In the genomic region with DNA sequence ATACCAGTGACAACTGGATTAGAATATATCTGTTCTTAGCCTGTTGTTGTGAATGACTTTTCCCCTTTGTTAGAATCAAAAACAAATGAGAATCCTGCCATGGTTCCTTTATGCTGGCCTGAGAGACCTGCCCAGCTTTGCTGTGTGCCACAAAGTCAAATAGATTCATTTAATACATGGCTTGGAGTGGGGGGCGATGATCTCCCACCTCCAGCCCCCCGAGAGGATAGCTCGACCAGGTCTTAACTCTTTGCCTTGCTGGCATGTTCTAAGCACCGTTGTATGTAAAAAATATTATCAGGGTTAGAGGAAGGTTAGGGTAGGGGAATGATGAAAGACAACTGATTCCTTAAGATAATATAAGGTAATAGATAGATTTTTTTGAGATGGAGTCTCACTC, we compare ENCODE assay signal across 18 cellular contexts. TPM values are rescaled to one million over a fixed set of nuclear protein-coding genes. Genes with fewer than 3 reads are reported as not detected.
DNase-seq lines count a peak whose midpoint lies in the region; ATAC-seq and TF ChIP-seq lines count a peak whose summit lies in the region.
"Had no signal": no experiment of that assay in that cellular context is flagged by ENCODE, and none has a peak within 500 bp of the region (broad histone marks: within the 10 kb centered on the region; RNA-seq: fewer than 3 reads in every experiment).

No MANE protein-coding gene starts in this region.

- peak; percentile 4 for ATAC-seq in activated naive CD8-positive, alpha-beta T cell treated with anti-CD3 and anti-CD28 coated beads, Interleukin-2, amount 10 ng/mL, durations not matched to agents 7 days and 5 days (ENCODE audit: low read depth)
- ATAC-seq in natural killer cell (no peak), GM18873 (IDR thresholded peaks at IDR 0.05; ENCODE audit: low FRiP score, unreplicated experiment) (no peak)
- ATAC-seq: WTC11 had no signal

- H3K4me1 Mint-ChIP-seq in IgD-negative memory B cell: peaks cover 27 to 56% (median 36%) of the 10 kb centered on the region in 3 donors
- peaks cover 39% of the 10 kb centered on the region for H3K4me1 Mint-ChIP-seq in activated naive CD8-positive, alpha-beta T cell treated with anti-CD3 and anti-CD28 coated beads, Interleukin-2, amount 10 ng/mL, durations not matched to agents 7 days and 5 days
- H3K4me1 Mint-ChIP-seq in natural killer cell: peaks cover 41 to 57% of the 10 kb centered on the region in 2 donors

- peak overlapping the region; percentile 88 for H3K27ac ChIP-seq in BLaER1

- H3K9me3 Mint-ChIP-seq in IgD-negative memory B cell (no peaks in the 10 kb centered on the region), natural killer cell (no peaks in the 10 kb centered on the region)
- H3K9me3 Mint-ChIP-seq in activated naive CD8-positive, alpha-beta T cell treated with anti-CD3 and anti-CD28 coated beads, Interleukin-2, amount 10 ng/mL, durations not matched to agents 7 days and 5 days: no peaks in the 10 kb centered on the region
- H3K9me3 Mint-ChIP-seq: WTC11 had no signal

- H3K27me3 Mint-ChIP-seq in IgD-negative memory B cell (no peaks in the 10 kb centered on the region), natural killer cell (ENCODE audit: low read depth in 2 of 2) (no peaks in the 10 kb centered on the region)
- H3K27me3 Mint-ChIP-seq in activated naive CD8-positive, alpha-beta T cell treated with anti-CD3 and anti-CD28 coated beads, Interleukin-2, amount 10 ng/mL, durations not matched to agents 7 days and 5 days: peaks cover 3% of the 10 kb centered on the region

- H3K4me2 ChIP-seq in BLaER1: peak overlapping the region; percentile 93

- peak overlapping the region; percentile 74 for H3K9ac ChIP-seq in BLaER1

- intact Hi-C loops in natural killer cell (cut with micrococcal nuclease): loop anchor here (10.0 kb wide), 1 partner anchor 53 kb away; no protein-coding TSS in a partner anchor

- peak overlapping the region; percentile 41 for H3K4me3 ChIP-seq in BLaER1
- H3K4me3 ChIP-seq: coronary artery had no signal

- POLR2A ChIA-PET in activated naive CD8-positive, alpha-beta T cell treated with anti-CD3 and anti-CD28 coated beads, Interleukin-2, amount 10 ng/mL, durations not matched to agents 7 days and 5 days (lab: Charles Lee): interaction anchor here (0.6 to 3.0 kb wide), 14 partner anchors 9 to 272 kb away, joined by 3 to 21 read pairs (median 4); a partner anchor contains a TSS

- H3K27me3 ChIP-seq in BLaER1: no peaks in the 10 kb centered on the region

- H3K36me3 ChIP-seq in BLaER1: no peaks in the 10 kb centered on the region

- H3K4me3 Mint-ChIP-seq in IgD-negative memory B cell (peak overlapping the region; percentile 3 to 91 (median 20)), natural killer cell (peak overlapping the region; percentile 83)
- H3K4me3 Mint-ChIP-seq in activated naive CD8-positive, alpha-beta T cell treated with anti-CD3 and anti-CD28 coated beads, Interleukin-2, amount 10 ng/mL, durations not matched to agents 7 days and 5 days: peak overlapping the region; percentile 80
- H3K4me3 Mint-ChIP-seq: WTC11 had no signal

- no peak for DNase-seq in activated naive CD8-positive, alpha-beta T cell treated with anti-CD3 and anti-CD28 coated beads, Interleukin-2, amount 10 ng/mL, durations not matched to agents 7 days and 5 days
- DNase-seq in natural killer cell (no peak), COLO668 (lab: John Stamatoyannopoulos, UW; ENCODE audit: unreplicated experiment) (no peak), SW 1271 (lab: John Stamatoyannopoulos, UW) (no peak), NCI-H2107 treated with DMSO at 0.1 percent for 48 hours (lab: John Stamatoyannopoulos, UW; ENCODE audit: unreplicated experiment) (no peak)
- DNase-seq: NCI-H1092 treated with DMSO at 0.1 percent for 48 hours, NCI-H510A treated with DMSO at 0.1 percent for 48 hours, occipital lobe, SHP77 had no signal

- H3K9me3 ChIP-seq in BLaER1: peaks cover 1% of the 10 kb centered on the region; the same call in 1 of the 2 replicates

- TF ChIP-seq CTCF in natural killer cell (IDR thresholded peaks at IDR 0.05): no peak

- peak overlapping the region; percentile 43 to 96 (median 87) for H3K27ac Mint-ChIP-seq in IgD-negative memory B cell
- peak overlapping the region; percentile 99 for H3K27ac Mint-ChIP-seq in activated naive CD8-positive, alpha-beta T cell treated with anti-CD3 and anti-CD28 coated beads, Interleukin-2, amount 10 ng/mL, durations not matched to agents 7 days and 5 days
- H3K27ac Mint-ChIP-seq in natural killer cell: peak overlapping the region; percentile 97
- H3K27ac Mint-ChIP-seq: WTC11 had no signal

- H3K4me1 ChIP-seq in BLaER1: peaks cover 90% of the 10 kb centered on the region

- no peaks in the 10 kb centered on the region for H4K20me1 ChIP-seq in BLaER1

- H3K36me3 Mint-ChIP-seq in IgD-negative memory B cell (no peaks in the 10 kb centered on the region), natural killer cell (no peaks in the 10 kb centered on the region)
- H3K36me3 Mint-ChIP-seq in activated naive CD8-positive, alpha-beta T cell treated with anti-CD3 and anti-CD28 coated beads, Interleukin-2, amount 10 ng/mL, durations not matched to agents 7 days and 5 days: peaks cover 6% of the 10 kb centered on the region
- H3K36me3 Mint-ChIP-seq: WTC11 had no signal

RNA-seq across cellular contexts. Expression of a gene that starts 22.2 kb away (rescaled TPM):
- 44.9 TPM for polyA plus RNA-seq in IgD-negative memory B cell
- 100 to 1,000 TPM; 114 to 132 TPM for total RNA-seq in activated naive CD8-positive, alpha-beta T cell treated with anti-CD3 and anti-CD28 coated beads, Interleukin-2, amount 10 ng/mL, durations not matched to agents 7 days and 5 days
- 100 to 1,000 TPM; 299 to 456 (median 329) TPM for total RNA-seq in natural killer cell

RNA-seq across cellular contexts. Expression of a gene that starts 24.5 kb away (rescaled TPM):
- not detected for polyA plus RNA-seq in IgD-negative memory B cell
- under 1 TPM in 1 of 2 experiments, not detected in 1; 0.45 TPM for total RNA-seq in activated naive CD8-positive, alpha-beta T cell treated with anti-CD3 and anti-CD28 coated beads, Interleukin-2, amount 10 ng/mL, durations not matched to agents 7 days and 5 days
- under 1 TPM; 0.11 to 0.33 (median 0.12) TPM for total RNA-seq in natural killer cell
- total RNA-seq: glomerular endothelial cell, H1, HT-29, left cardiac atrium, occipital lobe, WTC11 had no signal
- polyA plus RNA-seq: H1 had no signal

Comparison
In these comparisons a context has a peak if more than half of its experiments do, and no peak if none do; other contexts are left out.
1. H3K4me3 Mint-ChIP-seq: peak in every context shown above with its lines; median percentile 83 in natural killer cell; 80 in activated naive CD8-positive, alpha-beta T cell treated with anti-CD3 and anti-CD28 coated beads, Interleukin-2, amount 10 ng/mL, durations not matched to agents 7 days and 5 days; 20 in IgD-negative memory B cell.